ENCODE assay signal across 1 cellular context in genomic region chr12:46569826-46570390, GRCh38.
TF ChIP-seq lines count a peak whose summit lies in the region.

No MANE protein-coding gene starts in this region.

TF ChIP-seq in K562, 482 proteins besides CTCF, POLR2A, EP300 and RAD21 (continued from another document and continues in another):
- TF ChIP-seq HOMEZ (CRISPR knock-in tag; IDR thresholded peaks at IDR 0.05) (no peak), SMARCC2 (IDR thresholded peaks at IDR 0.05; ENCODE audit: low read depth) (no peak), RBM22 (IDR thresholded peaks at IDR 0.05; ENCODE audit: low read depth, low read length, poor library complexity, severe bottlenecking) (no peak), ZNF717 (CRISPR knock-in tag; IDR thresholded peaks at IDR 0.05) (no peak), MLX (CRISPR knock-in tag; conservative IDR thresholded peaks at IDR 0.05) (no peak), FOS (IDR thresholded peaks at IDR 0.05; ENCODE audit: extremely low read depth, insufficient read length) (no peak), KLF16 (IDR thresholded peaks at IDR 0.05) (no peak), ZNF764 (CRISPR knock-in tag; IDR thresholded peaks at IDR 0.05; ENCODE audit: low read depth) (no peak), NR1H2 (CRISPR knock-in tag; IDR thresholded peaks at IDR 0.05) (no peak), XRCC3 (IDR thresholded peaks at IDR 0.05) (no peak), SAFB (IDR thresholded peaks at IDR 0.05; ENCODE audit: borderline replicate concordance, low read depth, low read length) (no peak), RBM14 (IDR thresholded peaks at IDR 0.05; ENCODE audit: borderline replicate concordance, insufficient read depth, low read depth, low read length) (no peak), C11orf30 (IDR thresholded peaks at IDR 0.05; ENCODE audit: low read depth) (peak; percentile 25; the same call in 1 of the 2 replicates), ZNF75A (CRISPR knock-in tag; IDR thresholded peaks at IDR 0.05) (no peak), ZBED1 (IDR thresholded peaks at IDR 0.05) (no peak), CREBBP (IDR thresholded peaks at IDR 0.05; ENCODE audit: low read depth, low read length) (no peak), MYC (IDR thresholded peaks at IDR 0.05; ENCODE audit: low read depth, low read length) (no peak), MYC (CRISPR knock-in tag; IDR thresholded peaks at IDR 0.05; ENCODE audit: borderline replicate concordance, low read depth) (no peak), RBM15 (IDR thresholded peaks at IDR 0.05; ENCODE audit: insufficient read depth, low read length) (no peak), NCOA1 (IDR thresholded peaks at IDR 0.05; ENCODE audit: low read depth) (no peak), SIX5 (IDR thresholded peaks at IDR 0.05; ENCODE audit: borderline replicate concordance in 1 of 2, insufficient read depth in 1 of 2, low read depth in 1 of 2, low read length in 2 of 2) (no peak), CREM (IDR thresholded peaks at IDR 0.05; ENCODE audit: low read depth) (peak; percentile 71; the same call in 1 of the 2 replicates), SMAD4 (CRISPR knock-in tag; conservative IDR thresholded peaks at IDR 0.05) (peak; percentile 45; the same call in 1 of the 2 replicates), KDM5B (IDR thresholded peaks at IDR 0.05; ENCODE audit: insufficient replicate concordance, low read depth, low read length) (no peak), TCF3 (CRISPR knock-in tag; IDR thresholded peaks at IDR 0.05) (peak; percentile 46; the same call in 1 of the 2 replicates), GMEB1 (CRISPR knock-in tag; IDR thresholded peaks at IDR 0.05) (no peak), XRCC4 (IDR thresholded peaks at IDR 0.05; ENCODE audit: extremely low read depth, insufficient read depth, insufficient read length) (no peak), NRF1 (conservative IDR thresholded peaks at IDR 0.05 in 1 of 2, IDR thresholded peaks at IDR 0.05 in 1 of 2) (peak; percentile 59 to 62; a peak in 3 of 4 replicates), U2AF1 (optimal IDR thresholded peaks at IDR 0.05; ENCODE audit: low read depth, low read length) (no peak), ZNF584 (CRISPR knock-in tag; IDR thresholded peaks at IDR 0.05; ENCODE audit: low read depth) (no peak), NFIC (IDR thresholded peaks at IDR 0.05) (peak; percentile 81), ZNF174 (CRISPR knock-in tag; IDR thresholded peaks at IDR 0.05) (no peak), CEBPB (tag; IDR thresholded peaks at IDR 0.05) (no peak), CCAR2 (IDR thresholded peaks at IDR 0.05; ENCODE audit: low read depth, low read length) (no peak), ZBTB17 (CRISPR knock-in tag; IDR thresholded peaks at IDR 0.05) (no peak), CBX1 (IDR thresholded peaks at IDR 0.05; ENCODE audit: low read depth) (0 out of 2 replicates have a peak, but pooled peaks have one; percentile 20), SRSF7 (optimal IDR thresholded peaks at IDR 0.05; ENCODE audit: low read depth, low read length) (no peak), RCOR1 (IDR thresholded peaks at IDR 0.05; ENCODE audit: borderline replicate concordance in 1 of 2, low read depth in 2 of 2, low read length in 2 of 2) (peak in 1 of 2 experiments; percentile 19; a peak in 1 of 4 replicates), HDGF (IDR thresholded peaks at IDR 0.05) (no peak), TCF7 (IDR thresholded peaks at IDR 0.05; ENCODE audit: borderline replicate concordance) (no peak), HNRNPL (IDR thresholded peaks at IDR 0.05; ENCODE audit: low read depth, low read length) (no peak), NFXL1 (CRISPR knock-in tag; IDR thresholded peaks at IDR 0.05) (no peak), SAP30 (IDR thresholded peaks at IDR 0.05; ENCODE audit: borderline replicate concordance, insufficient read depth, low read depth, low read length, poor library complexity, severe bottlenecking) (no peak), DPF2 (IDR thresholded peaks at IDR 0.05) (0 out of 2 replicates have a peak, but pooled peaks have one; percentile 25), ZNF609 (CRISPR knock-in tag; IDR thresholded peaks at IDR 0.05; ENCODE audit: borderline replicate concordance) (no peak), NFIX (CRISPR knock-in tag; IDR thresholded peaks at IDR 0.05; ENCODE audit: low read depth) (no peak), MTF1 (CRISPR knock-in tag; IDR thresholded peaks at IDR 0.05; ENCODE audit: borderline replicate concordance) (no peak), ZNF518B (CRISPR knock-in tag; IDR thresholded peaks at IDR 0.05) (no peak), ATF4 (CRISPR knock-in tag; IDR thresholded peaks at IDR 0.05) (no peak), SMARCB1 (IDR thresholded peaks at IDR 0.05; ENCODE audit: insufficient read length, low read depth) (no peak), SNAPC5 (CRISPR knock-in tag; IDR thresholded peaks at IDR 0.05) (no peak), FOXO4 (CRISPR knock-in tag; IDR thresholded peaks at IDR 0.05) (no peak), SLC30A9 (CRISPR knock-in tag; IDR thresholded peaks at IDR 0.05) (no peak), MYBL2 (IDR thresholded peaks at IDR 0.05; ENCODE audit: low read depth) (no peak), MYBL2 (CRISPR knock-in tag; IDR thresholded peaks at IDR 0.05; ENCODE audit: borderline replicate concordance) (no peak), HDAC3 (IDR thresholded peaks at IDR 0.05; ENCODE audit: borderline replicate concordance, partially characterized antibody) (no peak)
